In the genomic region with DNA sequence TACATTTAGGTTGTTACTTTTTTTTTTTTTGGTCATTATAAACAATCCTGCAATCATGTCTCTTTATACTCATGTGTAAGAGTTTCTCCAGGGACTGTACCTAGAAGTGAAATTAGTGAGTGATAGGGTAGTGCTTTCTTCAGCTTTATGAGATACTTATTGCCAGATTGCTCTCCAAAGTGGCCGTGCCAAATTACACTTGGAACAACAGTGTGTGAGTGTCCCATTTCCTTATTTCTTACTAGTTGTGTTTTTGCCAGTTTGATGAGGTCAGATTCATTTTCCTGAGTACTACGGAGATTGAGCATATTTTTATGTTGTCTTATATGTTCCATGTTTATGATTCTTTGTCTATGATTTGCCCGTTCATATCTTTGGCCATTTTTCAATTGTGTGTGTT, we compare ENCODE assay signal across 21 cellular contexts. TPM values are rescaled to one million over a fixed set of nuclear protein-coding genes. Genes with fewer than 3 reads are reported as not detected.
DNase-seq lines count a peak whose midpoint lies in the region; ATAC-seq and TF ChIP-seq lines count a peak whose summit lies in the region.
"Had no signal": no experiment of that assay in that cellular context is flagged by ENCODE, and none has a peak within 500 bp of the region (broad histone marks: within the 10 kb centered on the region; RNA-seq: fewer than 3 reads in every experiment).

No MANE protein-coding gene starts in this region.

- TF ChIP-seq POLR2A in gastroesophageal sphincter (IDR thresholded peaks at IDR 0.05) = no peak

- WGBS in gastroesophageal sphincter (ENCODE audit: low coverage in 1 of 2), 2 donors = 20 to 53% methylated on average over 2 to 3 of the region's 3 CpGs

- no peaks in the 10 kb centered on the region for H3K27me3 ChIP-seq in gastroesophageal sphincter
- H3K27me3 ChIP-seq: BLaER1 had no signal

- no peaks in the 10 kb centered on the region for H3K27me3 Mint-ChIP-seq in chondrocyte (ENCODE audit: low read depth)
- H3K27me3 Mint-ChIP-seq in stimulated activated memory B cell treated with anti-CD40 and anti-IgM and Interleukin-4, amounts not matched to agents 10 μg/mL and 1 μg/mL and 100 μg/mL, for 72 hours = no peaks in the 10 kb centered on the region
- H3K27me3 Mint-ChIP-seq: activated CD4-positive, alpha-beta T cell treated with anti-CD3 and anti-CD28 coated beads for 36 hours; activated naive CD8-positive, alpha-beta T cell treated with anti-CD3 and anti-CD28 coated beads for 36 hours; T-cell had no signal

- peak overlapping the region; percentile 18 for H3K27ac Mint-ChIP-seq in chondrocyte (ENCODE audit: unreplicated experiment)
- peak overlapping the region; percentile 18 for H3K27ac Mint-ChIP-seq in stimulated activated memory B cell treated with anti-CD40 and anti-IgM and Interleukin-4, amounts not matched to agents 10 μg/mL and 1 μg/mL and 100 μg/mL, for 72 hours
- H3K27ac Mint-ChIP-seq: activated naive CD8-positive, alpha-beta T cell treated with anti-CD3 and anti-CD28 coated beads for 36 hours had no signal

- peaks cover 3 to 51% (median 20%) of the 10 kb centered on the region in 3 donors for H3K4me1 ChIP-seq in gastroesophageal sphincter
- H3K4me1 ChIP-seq: prostate gland had no signal

- peaks cover 4% of the 10 kb centered on the region for H3K9me3 Mint-ChIP-seq in chondrocyte (ENCODE audit: low read depth)
- no peaks in the 10 kb centered on the region for H3K9me3 Mint-ChIP-seq in stimulated activated memory B cell treated with anti-CD40 and anti-IgM and Interleukin-4, amounts not matched to agents 10 μg/mL and 1 μg/mL and 100 μg/mL, for 72 hours
- H3K9me3 Mint-ChIP-seq: activated T-helper 1 cell treated with anti-CD3 and anti-CD28 coated beads, Interleukin-12 subunit alpha, Interleukin-12 subunit beta, Interleukin-2, Interleukin-4 antibody, amounts not matched to agents 30 ng/mL and 10 ng/mL and 1 ng/mL, durations not matched to agents 14 hours and 24 hours and 36 hours; T-cell had no signal

- no peak overlapping the region for H3K4me3 ChIP-seq in gastroesophageal sphincter
- H3K4me3 ChIP-seq: BLaER1, prostate gland had no signal

- intact Hi-C loops in left cardiac atrium (cut with DNase I) = no loop called here
- intact Hi-C loops in sciatic nerve (cut with DNase I) = no loop called here

- peaks cover 1% of the 10 kb centered on the region for H3K36me3 Mint-ChIP-seq in chondrocyte (ENCODE audit: low read depth)
- peaks cover 16% of the 10 kb centered on the region for H3K36me3 Mint-ChIP-seq in stimulated activated memory B cell treated with anti-CD40 and anti-IgM and Interleukin-4, amounts not matched to agents 10 μg/mL and 1 μg/mL and 100 μg/mL, for 72 hours

- no peaks in the 10 kb centered on the region for H3K36me3 ChIP-seq in gastroesophageal sphincter
- H3K36me3 ChIP-seq: prostate gland had no signal

- H3K27ac ChIP-seq in gastroesophageal sphincter = no peak overlapping the region
- H3K27ac ChIP-seq: BLaER1, prostate gland had no signal

- peak; percentile 52 to 78 for ATAC-seq in left cardiac atrium
- no peak for ATAC-seq in stimulated activated memory B cell treated with anti-CD40 and anti-IgM and Interleukin-4, amounts not matched to agents 10 μg/mL and 1 μg/mL and 100 μg/mL, for 72 hours
- no peak for ATAC-seq in sciatic nerve
- no peak for ATAC-seq in gastroesophageal sphincter
- ATAC-seq: activated CD4-positive, alpha-beta T cell treated with anti-CD3 and anti-CD28 coated beads for 36 hours; HCT116; T-cell had no signal

- TF ChIP-seq CTCF in chondrocyte (IDR thresholded peaks at IDR 0.05) (no peak), gastroesophageal sphincter (IDR thresholded peaks at IDR 0.05) (no peak)

- no peak for TF ChIP-seq EP300 in gastroesophageal sphincter (IDR thresholded peaks at IDR 0.05)

- peak; percentile 17 for DNase-seq in DMS79 treated with DMSO at 0.1 percent for 48 hours (lab: John Stamatoyannopoulos, UW)
- no peak for DNase-seq in DMS79 (lab: John Stamatoyannopoulos, UW)
- no peak for DNase-seq in chondrocyte (ENCODE audit: low spot score)
- peak; percentile 29 for DNase-seq in left cardiac atrium
- DNase-seq in sciatic nerve (ENCODE audit: low spot score) = no peak
- DNase-seq in NCI-H524 treated with DMSO at 0.1 percent for 48 hours (lab: John Stamatoyannopoulos, UW) = no peak
- DNase-seq: 8988T; activated CD4-positive, alpha-beta T cell treated with anti-CD3 and anti-CD28 coated beads for 36 hours; activated naive CD8-positive, alpha-beta T cell treated with anti-CD3 and anti-CD28 coated beads for 36 hours; NCI-H1417 treated with DMSO at 0.1 percent for 48 hours; NCI-H2171; NCI-H748 treated with DMSO at 0.1 percent for 48 hours; SIG-M5; T-cell had no signal

- no peaks in the 10 kb centered on the region for H3K9me3 ChIP-seq in gastroesophageal sphincter
- H3K9me3 ChIP-seq: prostate gland had no signal

- H3K4me3 Mint-ChIP-seq in chondrocyte (ENCODE audit: unreplicated experiment) = no peak overlapping the region
- no peak overlapping the region for H3K4me3 Mint-ChIP-seq in stimulated activated memory B cell treated with anti-CD40 and anti-IgM and Interleukin-4, amounts not matched to agents 10 μg/mL and 1 μg/mL and 100 μg/mL, for 72 hours
- H3K4me3 Mint-ChIP-seq: activated CD4-positive, alpha-beta T cell treated with anti-CD3 and anti-CD28 coated beads for 36 hours; activated naive CD8-positive, alpha-beta T cell treated with anti-CD3 and anti-CD28 coated beads for 36 hours; activated T-helper 1 cell treated with anti-CD3 and anti-CD28 coated beads, Interleukin-12 subunit alpha, Interleukin-12 subunit beta, Interleukin-2, Interleukin-4 antibody, amounts not matched to agents 30 ng/mL and 10 ng/mL and 1 ng/mL, durations not matched to agents 14 hours and 24 hours and 36 hours; neural crest cell; T-cell had no signal

- H3K4me1 Mint-ChIP-seq in chondrocyte (ENCODE audit: low read depth) = peaks cover 28% of the 10 kb centered on the region
- peaks cover 30% of the 10 kb centered on the region for H3K4me1 Mint-ChIP-seq in stimulated activated memory B cell treated with anti-CD40 and anti-IgM and Interleukin-4, amounts not matched to agents 10 μg/mL and 1 μg/mL and 100 μg/mL, for 72 hours

RNA-seq across cellular contexts. Expression of gene GALNT1, which starts 39.2 kb away (rescaled TPM):
- total RNA-seq in chondrocyte (209 to 255 TPM (median 228 TPM) in 3 replicates), left cardiac atrium (10 to 100 TPM; 54.1 to 58.5 TPM), sciatic nerve (64.9 TPM), gastroesophageal sphincter (10 to 100 TPM; 38.7 to 52.1 (median 46.8) TPM)

Comparison
In these comparisons a context has a peak if more than half of its experiments do, and no peak if none do; other contexts are left out.
1. DNase-seq: peak in DMS79 treated with DMSO at 0.1 percent for 48 hours (single experiment) and left cardiac atrium (single experiment); none in DMS79 (single experiment), chondrocyte (single experiment), sciatic nerve (single experiment) and NCI-H524 treated with DMSO at 0.1 percent for 48 hours (single experiment).
2. ATAC-seq: peak in left cardiac atrium (2 of 2); none in stimulated activated memory B cell treated with anti-CD40 and anti-IgM and Interleukin-4, amounts not matched to agents 10 μg/mL and 1 μg/mL and 100 μg/mL, for 72 hours (single experiment), sciatic nerve (single experiment) and gastroesophageal sphincter (single experiment).